8 cellular contexts compared by ENCODE assay signal in the genomic region with DNA sequence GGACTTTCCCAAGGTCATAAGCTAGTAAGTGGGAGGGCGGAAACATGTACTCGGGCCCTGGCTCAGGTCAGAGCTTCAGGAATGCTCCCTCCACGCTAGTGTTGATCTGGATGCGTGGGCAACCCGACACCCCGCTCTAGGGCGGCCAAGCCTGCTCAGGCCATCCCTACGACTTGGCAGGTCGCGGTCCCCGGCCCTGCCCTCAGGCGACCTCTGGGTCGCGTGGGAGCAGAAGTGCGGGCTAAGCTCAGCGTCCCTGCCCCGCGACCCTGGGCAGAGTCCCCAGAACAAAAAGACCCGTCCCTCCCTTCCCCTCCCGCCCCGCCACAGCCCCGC. TPM values are rescaled to one million over a fixed set of nuclear protein-coding genes. Genes with fewer than 3 reads are reported as not detected.
DNase-seq lines count a peak whose midpoint lies in the region; ATAC-seq and TF ChIP-seq lines count a peak whose summit lies in the region.

No MANE protein-coding gene starts in this region.

- peak overlapping the region in 1 of 2 donors; percentile 76 for H3K27ac Mint-ChIP-seq in natural killer cell treated with Interleukin-12 subunit alpha and Interleukin-12 subunit beta and Interleukin-15 and Interleukin-18, amount 100 ng/mL, for 72 hours

- TF ChIP-seq CTCF in epithelial cell of proximal tubule (conservative IDR thresholded peaks at IDR 0.05; ENCODE audit: low read depth, low read length), result no peak

- DNase-seq in AG08396 (ENCODE audit: low spot score) (peak; percentile 87), epithelial cell of proximal tubule (ENCODE audit: low read depth) (peak; percentile 81)
- no peak for DNase-seq in natural killer cell treated with Interleukin-12 subunit alpha and Interleukin-12 subunit beta and Interleukin-15 and Interleukin-18, amount 100 ng/mL, for 72 hours (ENCODE audit: low spot score)
- DNase-seq in activated CD4-positive, alpha-beta T cell treated with anti-CD3 and anti-CD28 coated beads for 4 hours, result no peak

- ATAC-seq in GM18858 (IDR thresholded peaks at IDR 0.05; ENCODE audit: unreplicated experiment) (peak; percentile 12), HG03095 (IDR thresholded peaks at IDR 0.05; ENCODE audit: unreplicated experiment) (peak; percentile 1), GM21825 (IDR thresholded peaks at IDR 0.05; ENCODE audit: unreplicated experiment) (no peak)
- ATAC-seq in natural killer cell treated with Interleukin-12 subunit alpha and Interleukin-12 subunit beta and Interleukin-15 and Interleukin-18, amount 100 ng/mL, for 72 hours, result peak; percentile 2 to 11

- no peaks in the 10 kb centered on the region for H3K4me1 Mint-ChIP-seq in natural killer cell treated with Interleukin-12 subunit alpha and Interleukin-12 subunit beta and Interleukin-15 and Interleukin-18, amount 100 ng/mL, for 72 hours (ENCODE audit: low read depth in 2 of 2)

- peak overlapping the region; percentile 78 for H3K4me3 Mint-ChIP-seq in natural killer cell treated with Interleukin-12 subunit alpha and Interleukin-12 subunit beta and Interleukin-15 and Interleukin-18, amount 100 ng/mL, for 72 hours

- peak; percentile 72 for TF ChIP-seq POLR2A in Raji (IDR thresholded peaks at IDR 0.05; ENCODE audit: insufficient read depth, low read depth, low read length)

- no peaks in the 10 kb centered on the region for H3K27me3 Mint-ChIP-seq in natural killer cell treated with Interleukin-12 subunit alpha and Interleukin-12 subunit beta and Interleukin-15 and Interleukin-18, amount 100 ng/mL, for 72 hours

- no peaks in the 10 kb centered on the region for H3K9me3 Mint-ChIP-seq in natural killer cell treated with Interleukin-12 subunit alpha and Interleukin-12 subunit beta and Interleukin-15 and Interleukin-18, amount 100 ng/mL, for 72 hours

- H3K36me3 Mint-ChIP-seq in natural killer cell treated with Interleukin-12 subunit alpha and Interleukin-12 subunit beta and Interleukin-15 and Interleukin-18, amount 100 ng/mL, for 72 hours, result no peaks in the 10 kb centered on the region

- H3K4me3 ChIP-seq in epithelial cell of proximal tubule (ENCODE audit: low read depth, low read length), result peak overlapping the region; percentile 74

RNA-seq across cellular contexts. Expression of a gene that starts 0.8 kb away (rescaled TPM):
- 0.81 and 1.8 TPM in 2 replicates for total RNA-seq in epithelial cell of proximal tubule
- total RNA-seq in natural killer cell treated with Interleukin-12 subunit alpha and Interleukin-12 subunit beta and Interleukin-15 and Interleukin-18, amount 100 ng/mL, for 72 hours, result 1 to 10 TPM; 3.8 to 4.3 TPM

Comparison
In these comparisons a context has a peak if more than half of its experiments do, and no peak if none do; other contexts are left out.
1. DNase-seq: peak in AG08396 (single experiment) and epithelial cell of proximal tubule (single experiment); none in natural killer cell treated with Interleukin-12 subunit alpha and Interleukin-12 subunit beta and Interleukin-15 and Interleukin-18, amount 100 ng/mL, for 72 hours (single experiment) and activated CD4-positive, alpha-beta T cell treated with anti-CD3 and anti-CD28 coated beads for 4 hours (0 of 2).